ENCODE assay signal across 8 cellular contexts in genomic region chr12:752673-753400, GRCh38. TPM values are rescaled to one million over a fixed set of nuclear protein-coding genes. Genes with fewer than 3 reads are reported as not detected.
DNase-seq lines count a peak whose midpoint lies in the region; ATAC-seq and TF ChIP-seq lines count a peak whose summit lies in the region.

No MANE protein-coding gene starts in this region.

- peak overlapping the region; percentile 85 for H3K4me3 ChIP-seq in parathyroid adenoma (ENCODE audit: low read depth, low read length)

- peaks cover 10% of the 10 kb centered on the region for H3K4me1 ChIP-seq in parathyroid adenoma

- peak; percentile 40 for ATAC-seq in HG02759 (IDR thresholded peaks at IDR 0.05; ENCODE audit: unreplicated experiment)
- ATAC-seq in Right ventricle myocardium superior (ENCODE audit: poor library complexity): peak; percentile 62

- H3K79me2 ChIP-seq in parathyroid adenoma: peaks cover 29% of the 10 kb centered on the region

- intact Hi-C loops in Right ventricle myocardium superior (cut with DNase I): loop anchor here (5.0 to 10.0 kb wide), 4 partner anchors 62 to 181 kb away; no protein-coding TSS in a partner anchor

- H3K9ac ChIP-seq in parathyroid adenoma: peak overlapping the region; percentile 91

- H3K27me3 ChIP-seq in parathyroid adenoma (ENCODE audit: control insufficient read depth, insufficient read depth, low read length): no peaks in the 10 kb centered on the region

- H3K36me3 ChIP-seq in parathyroid adenoma (ENCODE audit: control insufficient read depth, insufficient read depth, low read length): no peaks in the 10 kb centered on the region

- H3K9me3 ChIP-seq in parathyroid adenoma (ENCODE audit: control insufficient read depth, low read length): no peaks in the 10 kb centered on the region

- peak overlapping the region; percentile 92 for H3K27ac ChIP-seq in parathyroid adenoma

- peak overlapping the region; percentile 64 for H3K4me2 ChIP-seq in parathyroid adenoma (ENCODE audit: low read length)

- DNase-seq in activated effector memory CD4-positive, alpha-beta T cell treated with anti-CD3 and anti-CD28 coated beads, Interleukin-2, amount 50 U/mL, for 16 hours: peak; percentile 80
- no peak for DNase-seq in activated effector memory CD4-positive, alpha-beta T cell treated with Interleukin-2 at 50 U/mL for 16 hours
- DNase-seq in NCI-H69 (lab: John Stamatoyannopoulos, UW) (peak; percentile 80), Right ventricle myocardium superior (peak; percentile 77), globus pallidus (ENCODE audit: low spot score) (no peak)
- DNase-seq in activated naive CD4-positive, alpha-beta T cell treated with anti-CD3 and anti-CD28 coated beads, Interleukin-2, amount 50 U/mL, for 16 hours: peak; percentile 41

- TF ChIP-seq CTCF in parathyroid adenoma (IDR thresholded peaks at IDR 0.05): no peak

- H2AFZ ChIP-seq in parathyroid adenoma: peak overlapping the region; percentile 90

RNA-seq across cellular contexts. Expression of gene WNK1, which starts 0.5 kb away (rescaled TPM):
- 294 TPM for total RNA-seq in Right ventricle myocardium superior

Comparison
In these comparisons a context has a peak if more than half of its experiments do, and no peak if none do; other contexts are left out.
1. DNase-seq: peak in activated effector memory CD4-positive, alpha-beta T cell treated with anti-CD3 and anti-CD28 coated beads, Interleukin-2, amount 50 U/mL, for 16 hours (single experiment), NCI-H69 (single experiment), activated naive CD4-positive, alpha-beta T cell treated with anti-CD3 and anti-CD28 coated beads, Interleukin-2, amount 50 U/mL, for 16 hours (single experiment) and Right ventricle myocardium superior (single experiment); none in activated effector memory CD4-positive, alpha-beta T cell treated with Interleukin-2 at 50 U/mL for 16 hours (single experiment) and globus pallidus (single experiment).